In the genomic region with DNA sequence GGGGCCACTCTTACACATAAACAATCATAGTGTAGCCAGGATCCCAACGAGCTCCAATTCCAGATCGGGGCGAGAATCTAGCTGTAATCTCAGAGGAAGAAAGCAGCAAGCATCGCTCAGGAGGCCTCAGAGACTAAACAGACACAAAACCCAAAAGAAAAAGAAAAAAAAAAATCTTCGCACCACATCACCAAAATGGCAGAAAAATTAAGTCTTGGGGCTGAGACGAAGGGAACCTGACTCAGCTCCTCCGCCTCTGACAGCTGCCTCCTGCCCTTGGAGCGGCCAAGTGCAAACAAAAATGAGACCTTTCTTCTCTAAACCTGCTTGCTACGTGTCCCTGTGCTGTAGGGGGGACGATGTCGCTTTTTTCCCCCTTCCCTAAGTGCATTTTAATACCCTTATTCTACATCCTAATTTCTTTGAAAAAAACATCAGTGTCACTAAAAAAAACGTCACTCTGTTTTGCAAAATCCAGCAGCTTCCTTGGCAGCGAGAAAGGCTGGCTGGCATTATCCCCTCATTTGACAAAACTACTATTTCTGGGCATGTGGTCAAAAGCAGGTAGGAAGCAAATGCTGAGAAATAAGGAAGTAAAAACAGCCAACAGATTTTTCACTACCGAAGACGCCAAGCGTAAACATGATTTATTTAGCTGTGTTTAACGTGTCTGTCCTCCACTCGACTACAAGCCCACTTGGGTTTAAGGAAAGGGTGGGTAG, we compare ENCODE assay signal across 12 cellular contexts. TPM values are rescaled to one million over a fixed set of nuclear protein-coding genes. Genes with fewer than 3 reads are reported as not detected.
DNase-seq lines count a peak whose midpoint lies in the region; ATAC-seq and TF ChIP-seq lines count a peak whose summit lies in the region.
"Had no signal": no experiment of that assay in that cellular context is flagged by ENCODE, and none has a peak within 500 bp of the region (broad histone marks: within the 10 kb centered on the region; RNA-seq: fewer than 3 reads in every experiment).

No MANE protein-coding gene starts in this region.

- peaks cover 63% of the 10 kb centered on the region for H3K36me3 Mint-ChIP-seq in activated CD4-positive, alpha-beta memory T cell treated with anti-CD3 and anti-CD28 coated beads, Interleukin-2, amount 10 ng/mL, durations not matched to agents 7 days and 5 days (ENCODE audit: low read depth)
- H3K36me3 Mint-ChIP-seq in endodermal cell (ENCODE audit: low read depth): no peaks in the 10 kb centered on the region
- peaks cover 28% of the 10 kb centered on the region for H3K36me3 Mint-ChIP-seq in stimulated activated naive CD8-positive, alpha-beta T cell treated with anti-CD3 and anti-CD28 coated beads, Interleukin-15, Interleukin-2, amounts not matched to agents 100 ng/mL and 50 ng/mL, for 24 hours (ENCODE audit: low read depth)

- POLR2A ChIA-PET in activated CD4-positive, alpha-beta memory T cell treated with anti-CD3 and anti-CD28 coated beads, Interleukin-2, amount 10 ng/mL, durations not matched to agents 7 days and 5 days (lab: Charles Lee): interaction anchor here (0.6 to 41.9 kb wide), 14 partner anchors 2 to 1100 kb away, joined by 3 to 1689 read pairs (median 4); a partner anchor contains a TSS

- peak overlapping the region; percentile 79 for H3K4me3 Mint-ChIP-seq in activated CD4-positive, alpha-beta memory T cell treated with anti-CD3 and anti-CD28 coated beads, Interleukin-2, amount 10 ng/mL, durations not matched to agents 7 days and 5 days
- H3K4me3 Mint-ChIP-seq in endodermal cell: no peak overlapping the region
- peak overlapping the region; percentile 87 for H3K4me3 Mint-ChIP-seq in stimulated activated naive CD8-positive, alpha-beta T cell treated with anti-CD3 and anti-CD28 coated beads, Interleukin-15, Interleukin-2, amounts not matched to agents 100 ng/mL and 50 ng/mL, for 24 hours

- no peaks in the 10 kb centered on the region for H3K9me3 ChIP-seq in endodermal cell (ENCODE audit: control insufficient read depth, low read length)
- H3K9me3 ChIP-seq: uterus had no signal

- no peak overlapping the region for H3K4me3 ChIP-seq in endodermal cell (ENCODE audit: low read length)
- H3K4me3 ChIP-seq: left ventricle myocardium inferior, uterus had no signal

- no peaks in the 10 kb centered on the region for H3K9me3 Mint-ChIP-seq in activated CD4-positive, alpha-beta memory T cell treated with anti-CD3 and anti-CD28 coated beads, Interleukin-2, amount 10 ng/mL, durations not matched to agents 7 days and 5 days
- H3K9me3 Mint-ChIP-seq in endodermal cell: no peaks in the 10 kb centered on the region
- no peaks in the 10 kb centered on the region for H3K9me3 Mint-ChIP-seq in stimulated activated naive CD8-positive, alpha-beta T cell treated with anti-CD3 and anti-CD28 coated beads, Interleukin-15, Interleukin-2, amounts not matched to agents 100 ng/mL and 50 ng/mL, for 24 hours

- WGBS in endodermal cell (ENCODE audit: insufficient coverage in 1 of 2, insufficient read length in 1 of 2), 2 experiments: 77 to 80% methylated on average over 12 to 18 of the region's 18 CpGs

- no peaks in the 10 kb centered on the region for H3K27me3 ChIP-seq in endodermal cell (ENCODE audit: control insufficient read depth, insufficient read depth, low read length, poor library complexity, severe bottlenecking)

- H3K36me3 ChIP-seq in endodermal cell (ENCODE audit: control insufficient read depth, insufficient read depth, low read length): no peaks in the 10 kb centered on the region
- H3K36me3 ChIP-seq: left ventricle myocardium inferior, uterus had no signal

- ATAC-seq in HG03432 (IDR thresholded peaks at IDR 0.05; ENCODE audit: unreplicated experiment): no peak

- H3K27ac ChIP-seq in endodermal cell (ENCODE audit: low read depth, low read length): no peak overlapping the region
- H3K27ac ChIP-seq: left ventricle myocardium inferior, uterus had no signal

- peaks cover 12% of the 10 kb centered on the region for H3K4me1 ChIP-seq in endodermal cell (ENCODE audit: control insufficient read depth, insufficient read depth, low read length)
- H3K4me1 ChIP-seq: uterus had no signal

- peaks cover 83% of the 10 kb centered on the region for H3K4me1 Mint-ChIP-seq in activated CD4-positive, alpha-beta memory T cell treated with anti-CD3 and anti-CD28 coated beads, Interleukin-2, amount 10 ng/mL, durations not matched to agents 7 days and 5 days
- H3K4me1 Mint-ChIP-seq in endodermal cell: peaks cover 52% of the 10 kb centered on the region
- H3K4me1 Mint-ChIP-seq in stimulated activated naive CD8-positive, alpha-beta T cell treated with anti-CD3 and anti-CD28 coated beads, Interleukin-15, Interleukin-2, amounts not matched to agents 100 ng/mL and 50 ng/mL, for 24 hours (ENCODE audit: low read depth): peaks cover 91% of the 10 kb centered on the region

- peak; percentile 9 for DNase-seq in NOMO-1 treated with DMSO at 0.1 percent for 48 hours (lab: John Stamatoyannopoulos, UW; ENCODE audit: unreplicated experiment)
- DNase-seq in NOMO-1 (lab: John Stamatoyannopoulos, UW; ENCODE audit: unreplicated experiment in 2 of 2): no peak
- DNase-seq in activated CD4-positive, alpha-beta memory T cell treated with anti-CD3 and anti-CD28 coated beads, Interleukin-2, amount 10 ng/mL, durations not matched to agents 7 days and 5 days: no peak
- no peak for DNase-seq in endodermal cell
- no peak for DNase-seq in middle frontal gyrus (ENCODE audit: extremely low spot score, low spot score)
- no peak for DNase-seq in hepatic stellate cell (ENCODE audit: low spot score)
- DNase-seq: DND-41, IMR-90, left ventricle myocardium inferior, uterus had no signal

- no peak overlapping the region for H3K9ac ChIP-seq in endodermal cell (ENCODE audit: extremely low read depth, low read length, poor library complexity, severe bottlenecking)

- CTCF ChIA-PET in activated CD4-positive, alpha-beta memory T cell treated with anti-CD3 and anti-CD28 coated beads, Interleukin-2, amount 10 ng/mL, durations not matched to agents 7 days and 5 days (lab: Charles Lee): interaction anchor here (0.6 to 3.8 kb wide), 13 partner anchors 8 to 1263 kb away, joined by 3 to 40 read pairs (median 6); no protein-coding TSS in a partner anchor

- no peaks in the 10 kb centered on the region for H3K27me3 Mint-ChIP-seq in activated CD4-positive, alpha-beta memory T cell treated with anti-CD3 and anti-CD28 coated beads, Interleukin-2, amount 10 ng/mL, durations not matched to agents 7 days and 5 days
- no peaks in the 10 kb centered on the region for H3K27me3 Mint-ChIP-seq in endodermal cell (ENCODE audit: insufficient read depth)
- no peaks in the 10 kb centered on the region for H3K27me3 Mint-ChIP-seq in stimulated activated naive CD8-positive, alpha-beta T cell treated with anti-CD3 and anti-CD28 coated beads, Interleukin-15, Interleukin-2, amounts not matched to agents 100 ng/mL and 50 ng/mL, for 24 hours

- TF ChIP-seq CTCF in endodermal cell (conservative IDR thresholded peaks at IDR 0.05): no peak

- peak overlapping the region; percentile 99 for H3K27ac Mint-ChIP-seq in activated CD4-positive, alpha-beta memory T cell treated with anti-CD3 and anti-CD28 coated beads, Interleukin-2, amount 10 ng/mL, durations not matched to agents 7 days and 5 days
- H3K27ac Mint-ChIP-seq in endodermal cell: peak overlapping the region; percentile 86
- H3K27ac Mint-ChIP-seq in stimulated activated naive CD8-positive, alpha-beta T cell treated with anti-CD3 and anti-CD28 coated beads, Interleukin-15, Interleukin-2, amounts not matched to agents 100 ng/mL and 50 ng/mL, for 24 hours: peak overlapping the region; percentile 99

RNA-seq across cellular contexts. Expression of a gene that starts 30.5 kb away (rescaled TPM):
- total RNA-seq in activated CD4-positive, alpha-beta memory T cell treated with anti-CD3 and anti-CD28 coated beads, Interleukin-2, amount 10 ng/mL, durations not matched to agents 7 days and 5 days: 10 to 100 TPM; 81.7 to 82.0 TPM
- 1 to 10 TPM; 5.7 to 6.0 TPM for total RNA-seq in endodermal cell
- polyA plus RNA-seq in endodermal cell (2013, experiment 1 of 2): 1.2 TPM
- polyA plus RNA-seq in endodermal cell (2013, experiment 2 of 2): 1.6 TPM
- polyA plus RNA-seq: IMR-90 had no signal

Comparison
In these comparisons a context has a peak if more than half of its experiments do, and no peak if none do; other contexts are left out.
1. RNA of a gene that starts 30.5 kb away (total RNA-seq): 81.7 to 82.0 TPM in activated CD4-positive, alpha-beta memory T cell treated with anti-CD3 and anti-CD28 coated beads, Interleukin-2, amount 10 ng/mL, durations not matched to agents 7 days and 5 days; 5.7 to 6.0 TPM in endodermal cell; every median in the first group is over 10 times any median in the second.
2. Peak in every context shown above with its lines, with median percentiles within 50 percentile points of each other: H3K27ac Mint-ChIP-seq.